Comparison of ENCODE assay signal across 8 cellular contexts in genomic region chr20:45779011-45779915, GRCh38. TPM values are rescaled to one million over a fixed set of nuclear protein-coding genes. Genes with fewer than 3 reads are reported as not detected.
A peak's percentile ranks its signal among the peaks of the same experiment; 100 is the strongest.
DNase-seq lines count a peak whose midpoint lies in the region; ATAC-seq and TF ChIP-seq lines count a peak whose summit lies in the region.

No MANE protein-coding gene starts in this region.

- intact Hi-C loops in CD14-positive monocyte (cut with micrococcal nuclease), result loop anchor here in 1 of 2 donors (10.0 kb wide), 1 partner anchor 334 kb away; no protein-coding TSS in a partner anchor

- peak overlapping the region in 1 of 7 donors; percentile 1 for H3K27ac Mint-ChIP-seq in CD14-positive monocyte

- H3K4me1 Mint-ChIP-seq in CD14-positive monocyte, result peaks cover 2% of the 10 kb centered on the region

- H3K27me3 Mint-ChIP-seq in CD14-positive monocyte (ENCODE audit: low read depth in 3 of 3), result peaks cover 6 to 8% (median 6%) of the 10 kb centered on the region in 3 donors

- DNase-seq in HK-2 (ENCODE audit: unreplicated experiment) (peak; percentile 91), anterior cingulate cortex (lab: John Stamatoyannopoulos, UW) (peak in 35 of 58 donors; percentile 2 to 76 (median 30)), inferior parietal cortex (ENCODE audit: extremely low spot score) (peak; percentile 39), stromal cell of bone marrow (ENCODE audit: low read depth) (peak; percentile 98), activated gamma-delta T cell (lab: John Stamatoyannopoulos, UW) (no peak), NCI-H2029 (lab: John Stamatoyannopoulos, UW) (no peak), CD14-positive monocyte (ENCODE audit: low spot score) (no peak)

- H3K4me3 Mint-ChIP-seq in CD14-positive monocyte, result no peak overlapping the region

- H3K9me3 Mint-ChIP-seq in CD14-positive monocyte, result no peaks in the 10 kb centered on the region

- no peak for ATAC-seq in GM19023 (IDR thresholded peaks at IDR 0.05; ENCODE audit: unreplicated experiment)

- no peak for TF ChIP-seq CTCF in CD14-positive monocyte (IDR thresholded peaks at IDR 0.05)

- H3K36me3 Mint-ChIP-seq in CD14-positive monocyte, result no peaks in the 10 kb centered on the region

RNA-seq across cellular contexts. Expression of gene WFDC3, which starts 12.4 kb away (rescaled TPM):
- under 1 TPM in 1 of 2 donors, not detected in 1; 0.73 TPM for polyA plus RNA-seq in CD14-positive monocyte

RNA-seq across cellular contexts. Expression of gene DNTTIP1, which starts 12.5 kb away (rescaled TPM):
- 100 to 1,000 TPM; 144 to 158 TPM for polyA plus RNA-seq in CD14-positive monocyte

RNA-seq across cellular contexts. Expression of gene UBE2C, which starts 33.2 kb away (rescaled TPM):
- under 1 TPM in 1 of 2 donors, not detected in 1; 0.58 TPM for polyA plus RNA-seq in CD14-positive monocyte

RNA-seq across cellular contexts. Expression of gene TNNC2, which starts 47.8 kb away (rescaled TPM):
- polyA plus RNA-seq in CD14-positive monocyte, result 1 to 10 TPM in 1 of 2 donors, under 1 TPM in 1; 0.71 to 1.2 TPM

RNA-seq across cellular contexts. Expression of gene SNX21, which starts 54.3 kb away (rescaled TPM):
- 10 to 100 TPM; 11.2 to 12.7 TPM for polyA plus RNA-seq in CD14-positive monocyte

Comparison
In these comparisons a context has a peak if more than half of its experiments do, and no peak if none do; other contexts are left out.
1. DNase-seq: peak in HK-2 (single experiment), anterior cingulate cortex (35 of 58), inferior parietal cortex (single experiment) and stromal cell of bone marrow (single experiment); none in activated gamma-delta T cell (single experiment), NCI-H2029 (single experiment) and CD14-positive monocyte (single experiment).